Comparison of ENCODE assay signal across 8 cellular contexts in the genomic region with DNA sequence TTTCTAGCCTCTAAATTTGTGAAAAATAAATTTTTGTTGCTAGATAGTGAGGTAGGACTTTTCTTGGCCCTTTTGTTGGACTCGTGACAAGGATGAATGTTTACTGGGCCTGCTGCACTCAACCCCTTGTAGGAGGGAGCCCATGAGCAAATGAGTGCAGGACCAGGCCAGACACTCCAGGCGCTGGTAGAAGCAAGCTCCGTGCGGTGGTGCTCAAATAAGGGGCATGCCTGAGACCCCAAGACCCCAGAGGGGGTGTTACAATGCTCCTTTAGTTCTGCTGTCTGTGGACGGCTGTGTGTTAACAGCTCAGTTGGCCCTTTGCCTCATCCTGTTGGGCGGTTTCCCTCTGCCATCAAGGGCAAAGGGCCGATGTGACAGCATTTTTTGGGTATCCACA.
"Had no signal": no experiment of that assay in that cellular context is flagged by ENCODE, and none has a peak within 500 bp of the region (broad histone marks: within the 10 kb centered on the region; RNA-seq: fewer than 3 reads in every experiment).

No MANE protein-coding gene starts in this region.

- FAIRE-seq: G401.6, GM12878, GM12891, GM12892, GM18507, GM19239 had no signal

- H3K4me3 ChIP-seq: GM12878 had no signal

- ATAC-seq: GM12878 had no signal

- DNase-seq: GDM1, GF-D8 had no signal
